22 cellular contexts compared by ENCODE assay signal in genomic region chr1:111852216-111852615, GRCh38.
DNase-seq lines count a peak whose midpoint lies in the region; FAIRE-seq and TF ChIP-seq lines count a peak whose summit lies in the region.
"Had no signal": no experiment of that assay in that cellular context is flagged by ENCODE, and none has a peak within 500 bp of the region (broad histone marks: within the 10 kb centered on the region; RNA-seq: fewer than 3 reads in every experiment).

No MANE protein-coding gene starts in this region.

- DNase-seq in DMS 273 (lab: John Stamatoyannopoulos, UW; ENCODE audit: unreplicated experiment) (peak; percentile 95), NCI-H1092 treated with DMSO at 0.1 percent for 48 hours (lab: John Stamatoyannopoulos, UW) (peak; percentile 52), NCI-H524 (lab: John Stamatoyannopoulos, UW) (peak; percentile 85 to 95), H1 (ENCODE audit: low read depth in 1 of 2, low spot score in 2 of 2) (no peak), GDM1 (lab: John Stamatoyannopoulos, UW) (no peak), H4 (ENCODE audit: low spot score) (no peak), stomach (no peak)
- DNase-seq: activated CD4-positive, alpha-beta T cell treated with anti-CD3 and anti-CD28 coated beads, Interleukin-2, amount 50 U/mL, for 4 hours; activated CD8-positive, alpha-beta memory T cell treated with anti-CD3 and anti-CD28 coated beads, Interleukin-2, amount 50 U/mL, for 48 hours; aorta; Caco-2; gastrocnemius medialis; midbrain; natural killer cell; NCI-H187 treated with DMSO at 0.1 percent for 48 hours; NCI-H526; OCI-M1; right cardiac atrium; stimulated activated CD4-positive, alpha-beta T cell treated with anti-CD3 and anti-CD28 coated beads, Interleukin-4, amount 100 ng/mL, for 1 hour; stimulated activated naive B cell treated with anti-CD40 and anti-IgM and Interleukin-4, amounts not matched to agents 10 μg/mL and 1 μg/mL and 100 μg/mL, for 72 hours had no signal

- no peak overlapping the region for H3K4ac ChIP-seq in H1 (replicated peaks; ENCODE audit: insufficient read length, low read depth, low read length)

- H3K9ac ChIP-seq in H1 (replicated peaks in 1 of 4; ENCODE audit: extremely low read depth in 1 of 4, low read depth in 3 of 4, low read length in 3 of 4) = no peak overlapping the region
- H3K9ac ChIP-seq: BLaER1 treated with 17β-estradiol and CSF1 and Interleukin-3, amounts not matched to agents 10 nM and 100 nM had no signal

- H3K4me1 ChIP-seq in H1 (replicated peaks in 1 of 4; ENCODE audit: control insufficient read depth in 3 of 4, insufficient read depth in 4 of 4, low read length in 3 of 4) = peaks cover 0 to 17% (median 6%) of the 10 kb centered on the region in 4 experiments; a peak in 3 of 7 replicates
- no peaks in the 10 kb centered on the region for H3K4me1 ChIP-seq in stomach
- H3K4me1 ChIP-seq: BLaER1 treated with 17β-estradiol and CSF1 and Interleukin-3, amounts not matched to agents 10 nM and 100 nM; Caco-2 had no signal

- no peak overlapping the region for H4K91ac ChIP-seq in H1 (replicated peaks; ENCODE audit: insufficient read length, low read length)

- CTCF ChIA-PET in H1 (lab: Charles Lee; ENCODE audit: partially characterized antibody) = interaction anchor here (0.6 to 0.9 kb wide), 2 partner anchors 72 to 345 kb away, joined by 3 to 4 read pairs; no protein-coding TSS in a partner anchor

- H4K20me1 ChIP-seq in H1 (replicated peaks in 1 of 2; ENCODE audit: control insufficient read depth in 1 of 2, insufficient read depth in 2 of 2, low read length in 2 of 2) = no peaks in the 10 kb centered on the region

- H2BK12ac ChIP-seq in H1 (ENCODE audit: low read depth, low read length) = peak overlapping the region; percentile 13; the same call in 1 of the 2 replicates

- H2AK5ac ChIP-seq in H1 (ENCODE audit: low read depth, low read length) = no peak overlapping the region

- no peak overlapping the region for H2BK120ac ChIP-seq in H1 (replicated peaks; ENCODE audit: low read depth, low read length)

- no peaks in the 10 kb centered on the region for H3K79me2 ChIP-seq in H1 (ENCODE audit: control insufficient read depth in 1 of 2, insufficient read depth in 2 of 2, low read length in 2 of 2)

- H3K36me3 ChIP-seq in H1 (ENCODE audit: control insufficient read depth in 2 of 4, insufficient read depth in 4 of 4, low read length in 3 of 4) = no peaks in the 10 kb centered on the region
- no peaks in the 10 kb centered on the region for H3K36me3 ChIP-seq in stomach
- H3K36me3 ChIP-seq: BLaER1 treated with 17β-estradiol and CSF1 and Interleukin-3, amounts not matched to agents 10 nM and 100 nM; gastrocnemius medialis had no signal

- no peaks in the 10 kb centered on the region for H3K23me2 ChIP-seq in H1 (ENCODE audit: low read depth, low read length)

- no peak overlapping the region for H2BK5ac ChIP-seq in H1 (ENCODE audit: low read depth, low read length)

- H2BK15ac ChIP-seq in H1 (ENCODE audit: low read length) = no peak overlapping the region

- 0 out of 4 replicates have a peak overlapping the region, but pooled peaks of 1 of the 2 experiments have one; percentile 13 for H3K4me2 ChIP-seq in H1 (ENCODE audit: insufficient read depth in 1 of 2, low read depth in 2 of 2, low read length in 2 of 2)
- H3K4me2 ChIP-seq: BLaER1 treated with 17β-estradiol and CSF1 and Interleukin-3, amounts not matched to agents 10 nM and 100 nM had no signal

- no peak overlapping the region for H3K23ac ChIP-seq in H1 (ENCODE audit: insufficient read length)

- no peak overlapping the region for H3K14ac ChIP-seq in H1 (ENCODE audit: insufficient read length)

- POLR2A ChIA-PET in H1 (lab: Charles Lee; ENCODE audit: partially characterized antibody) = no interaction called here

- TF ChIP-seq EP300 in H1 (IDR thresholded peaks at IDR 0.05; ENCODE audit: borderline replicate concordance in 1 of 2, low read depth in 2 of 2, low read length in 2 of 2) (no peak), stomach (IDR thresholded peaks at IDR 0.05) (no peak)

- H3K27ac ChIP-seq in H1 (ENCODE audit: low read depth, low read length) (no peak overlapping the region), stomach (no peak overlapping the region)
- H3K27ac ChIP-seq: BLaER1 treated with 17β-estradiol and CSF1 and Interleukin-3, amounts not matched to agents 10 nM and 100 nM; gastrocnemius medialis had no signal

- no peak overlapping the region for H3K18ac ChIP-seq in H1 (ENCODE audit: extremely low read depth, low read length)

- no peak for FAIRE-seq in H1 (lab: Jason Lieb, UNC)
- FAIRE-seq: endometrium had no signal

- H3K79me1 ChIP-seq in H1 (ENCODE audit: low read depth, low read length) = no peaks in the 10 kb centered on the region; the same call in 1 of the 2 replicates

- intact Hi-C loops in stomach (cut with DNase I; ENCODE audit: low total_unique reads) = no loop called here

- H4K5ac ChIP-seq in H1 (ENCODE audit: insufficient read length, low read depth, low read length) = no peak overlapping the region

- H3K4me3 ChIP-seq in H1 (ENCODE audit: extremely low read depth in 1 of 4, insufficient read depth in 2 of 4, low read depth in 3 of 4, low read length in 4 of 4) (no peak overlapping the region), stomach (no peak overlapping the region)
- H3K4me3 ChIP-seq: BLaER1 treated with 17β-estradiol and CSF1 and Interleukin-3, amounts not matched to agents 10 nM and 100 nM; gastrocnemius medialis had no signal

- no peak overlapping the region for H3K56ac ChIP-seq in H1 (replicated peaks; ENCODE audit: insufficient read length, low read depth, low read length)

- H3K27me3 ChIP-seq in H1 (replicated peaks in 1 of 4; ENCODE audit: control insufficient read depth in 3 of 4, extremely low read depth in 1 of 4, insufficient read depth in 3 of 4, low read length in 3 of 4) (no peaks in the 10 kb centered on the region), stomach (peaks cover 0 to 30% (median 0%) of the 10 kb centered on the region in 3 donors)
- H3K27me3 ChIP-seq: BLaER1 treated with 17β-estradiol and CSF1 and Interleukin-3, amounts not matched to agents 10 nM and 100 nM; gastrocnemius medialis had no signal

- no peak for TF ChIP-seq POLR2A in H1 (IDR thresholded peaks at IDR 0.05; ENCODE audit: control extremely low read depth in 1 of 2, low read depth in 2 of 2, low read length in 2 of 2)
- no peak for TF ChIP-seq POLR2A in stomach (IDR thresholded peaks at IDR 0.05)

- TF ChIP-seq CTCF in H1 (IDR thresholded peaks at IDR 0.05; ENCODE audit: control extremely low read depth in 1 of 3, insufficient read depth in 1 of 3, low read depth in 1 of 3, low read length in 3 of 3) (no peak), stomach (IDR thresholded peaks at IDR 0.05) (no peak)

- no peak overlapping the region for H2AFZ ChIP-seq in H1 (ENCODE audit: low read length)

- no peak for TF ChIP-seq RAD21 in H1 (IDR thresholded peaks at IDR 0.05 in 1 of 2, conservative IDR thresholded peaks at IDR 0.05 in 1 of 2; ENCODE audit: low read depth in 2 of 2, low read length in 2 of 2)

- H3K9me3 ChIP-seq in H1 (ENCODE audit: insufficient read depth in 2 of 2, low read depth in 1 of 2, low read length in 1 of 2) (no peaks in the 10 kb centered on the region), stomach (no peaks in the 10 kb centered on the region)
- H3K9me3 ChIP-seq: BLaER1 treated with 17β-estradiol and CSF1 and Interleukin-3, amounts not matched to agents 10 nM and 100 nM; Caco-2; gastrocnemius medialis had no signal

- 76% methylated on average over 5 of the region's 5 CpGs; no CpG with 5 or more reads in 1 of the 2 experiments for WGBS in H1 (ENCODE audit: extremely low coverage in 1 of 2, insufficient coverage in 1 of 2, insufficient read length in 1 of 2, insufficient replicate concordance in 2 of 2, low coverage in 1 of 2, low lambda C conversion rate in 2 of 2, missing lambda C conversion rate in 1 of 2), 2 experiments
- 65 to 75% (median 67%) methylated on average over 5 of the region's 5 CpGs for WGBS in stomach, 5 donors

- no peak overlapping the region for H4K8ac ChIP-seq in H1 (ENCODE audit: extremely low read depth, insufficient read depth, low read length)

- H2BK20ac ChIP-seq in H1 (ENCODE audit: low read length) = no peak overlapping the region

TF ChIP-seq in H1, 55 proteins besides CTCF, POLR2A, EP300 and RAD21:
- TF ChIP-seq E2F6 (IDR thresholded peaks at IDR 0.05) (peak; percentile 78), BCL11A (IDR thresholded peaks at IDR 0.05; ENCODE audit: low read depth in 2 of 2, low read length in 2 of 2) (no peak), MAX (IDR thresholded peaks at IDR 0.05) (peak; percentile 86)

Comparison
In these comparisons a context has a peak if more than half of its experiments do, and no peak if none do; other contexts are left out.
1. DNase-seq: peak in DMS 273 (single experiment), NCI-H1092 treated with DMSO at 0.1 percent for 48 hours (single experiment) and NCI-H524 (2 of 2); none in H1 (0 of 2), GDM1 (single experiment), H4 (single experiment) and stomach (single experiment).